2 cellular contexts compared by ENCODE assay signal in the genomic region with DNA sequence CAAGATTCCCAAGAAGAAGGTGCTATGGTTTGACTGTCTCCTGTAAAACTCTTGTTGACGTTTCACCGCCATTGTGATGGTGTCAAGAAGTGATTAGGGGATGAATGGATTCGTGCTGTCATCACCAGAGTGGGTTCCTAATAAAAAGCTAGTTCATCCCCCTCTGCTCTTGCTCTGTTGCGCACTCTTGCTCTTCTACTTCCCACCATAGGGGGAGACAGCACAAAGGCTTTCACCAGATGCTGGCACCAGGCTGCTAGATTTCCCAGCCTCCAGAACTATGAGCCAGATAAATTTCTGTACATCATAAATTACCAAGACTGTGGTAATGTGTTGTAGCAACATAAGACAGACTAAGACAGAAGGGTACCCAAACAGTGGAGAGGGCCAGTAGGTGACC.
TF ChIP-seq lines count a peak whose summit lies in the region.

No MANE protein-coding gene starts in this region.

TF ChIP-seq in HepG2, 621 proteins besides CTCF, POLR2A, EP300 and RAD21:
- TF ChIP-seq STAG1 (CRISPR knock-in tag; IDR thresholded peaks at IDR 0.05), result peak; percentile 15; the same call in 1 of the 2 replicates
- no peak for TF ChIP-seq TSC22D2 (CRISPR knock-in tag; IDR thresholded peaks at IDR 0.05; ENCODE audit: borderline replicate concordance)
- TF ChIP-seq CENPBD1 (CRISPR knock-in tag; IDR thresholded peaks at IDR 0.05; ENCODE audit: borderline replicate concordance, low read depth), result no peak
- 0 out of 2 replicates have a peak, but pooled peaks have one; percentile 46 for TF ChIP-seq ZNF564 (CRISPR knock-in tag; IDR thresholded peaks at IDR 0.05)

TF ChIP-seq in IMR-90, 13 proteins besides CTCF, POLR2A, EP300 and RAD21:
- no peak for TF ChIP-seq NFE2L2 (IDR thresholded peaks at IDR 0.05; ENCODE audit: low read depth, low read length)
